25 cellular contexts compared by ENCODE assay signal in the genomic region with DNA sequence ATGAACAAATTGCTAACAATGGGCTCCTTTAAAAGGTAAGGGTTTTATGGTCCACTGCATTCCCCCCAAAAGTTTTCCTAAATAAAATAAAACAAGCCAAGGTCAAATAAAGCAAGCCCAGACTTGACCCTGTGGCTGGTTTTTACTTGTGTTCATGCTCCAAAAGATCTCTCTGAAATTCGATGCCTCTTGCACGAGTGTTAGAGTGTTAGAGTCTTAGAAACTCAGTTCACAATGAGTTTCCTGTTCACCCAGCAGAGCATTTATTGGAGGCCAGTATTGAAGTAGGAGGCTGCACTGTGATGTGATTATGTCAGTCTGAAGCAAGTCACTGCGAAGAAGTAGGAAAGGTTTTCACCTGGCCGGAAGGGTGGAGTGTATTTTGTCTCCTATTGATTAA. TPM values are rescaled to one million over a fixed set of nuclear protein-coding genes. Genes with fewer than 3 reads are reported as not detected.
DNase-seq lines count a peak whose midpoint lies in the region; ATAC-seq and TF ChIP-seq lines count a peak whose summit lies in the region.
"Had no signal": no experiment of that assay in that cellular context is flagged by ENCODE, and none has a peak within 500 bp of the region (broad histone marks: within the 10 kb centered on the region; RNA-seq: fewer than 3 reads in every experiment).

No MANE protein-coding gene starts in this region.

- H3K4me1 ChIP-seq in hepatocyte (ENCODE audit: insufficient read depth), result peaks cover 33% of the 10 kb centered on the region

- H3K27me3 ChIP-seq in hepatocyte, result no peaks in the 10 kb centered on the region
- H3K27me3 ChIP-seq: dorsolateral prefrontal cortex, tibial nerve had no signal

- H3K4me1 Mint-ChIP-seq in osteocyte (ENCODE audit: unreplicated experiment), result peaks cover 28% of the 10 kb centered on the region
- H3K4me1 Mint-ChIP-seq in activated T-cell treated with anti-CD3 and anti-CD28 coated beads, Interleukin-2, amount 50 U/mL, for 72 hours (ENCODE audit: low read depth), result no peaks in the 10 kb centered on the region
- H3K4me1 Mint-ChIP-seq: CD4-positive, alpha-beta memory T cell had no signal

- DNase-seq in NCI-H2107 treated with DMSO at 0.1 percent for 48 hours (lab: John Stamatoyannopoulos, UW; ENCODE audit: unreplicated experiment) (peak; percentile 24), NCI-H2107 (lab: John Stamatoyannopoulos, UW) (no peak), NCI-H526 treated with DMSO at 0.1 percent for 48 hours (lab: John Stamatoyannopoulos, UW) (peak; percentile 6), hepatocyte (ENCODE audit: low spot score) (no peak), osteocyte (ENCODE audit: extremely low spot score, unreplicated experiment) (no peak), HuH-7.5 (ENCODE audit: low spot score) (no peak)
- no peak for DNase-seq in activated T-cell treated with anti-CD3 and anti-CD28 coated beads, Interleukin-2, amount 50 U/mL, for 72 hours
- DNase-seq: activated CD4-positive, alpha-beta T cell treated with anti-CD3 and anti-CD28 coated beads, Interleukin-2, amount 50 U/mL, for 1 hour; activated naive CD4-positive, alpha-beta T cell treated with anti-CD3 and anti-CD28 coated beads, Interleukin-2, amount 50 U/mL, for 16 hours; amygdala; CD4-positive, alpha-beta memory T cell; dorsolateral prefrontal cortex; H9; lower lobe of right lung; NCI-H1417 treated with DMSO at 0.1 percent for 48 hours; NCI-H2081 treated with DMSO at 0.1 percent for 48 hours; occipital lobe; T1000 had no signal

- TF ChIP-seq CTCF in hepatocyte (IDR thresholded peaks at IDR 0.05; ENCODE audit: poor library complexity) (no peak), osteocyte (IDR thresholded peaks at IDR 0.05) (no peak)

- no peaks in the 10 kb centered on the region for H4K20me1 ChIP-seq in hepatocyte (ENCODE audit: insufficient read depth, poor library complexity, severe bottlenecking)

- no peaks in the 10 kb centered on the region for H3K9me3 Mint-ChIP-seq in osteocyte (ENCODE audit: unreplicated experiment)
- peaks cover 2 to 4% of the 10 kb centered on the region in 2 donors for H3K9me3 Mint-ChIP-seq in activated T-cell treated with anti-CD3 and anti-CD28 coated beads, Interleukin-2, amount 50 U/mL, for 72 hours
- H3K9me3 Mint-ChIP-seq: H9 had no signal

- no peak for ATAC-seq in activated T-cell treated with anti-CD3 and anti-CD28 coated beads, Interleukin-2, amount 50 U/mL, for 72 hours (replicated peaks in 1 of 2)
- no peak for ATAC-seq in HG02981 (IDR thresholded peaks at IDR 0.05; ENCODE audit: unreplicated experiment)

- 59% methylated on average over 4 of the region's 4 CpGs for whole genome bisulfite sequencing in hepatocyte (ENCODE audit: low lambda C conversion rate, missing lambda C conversion rate)

- H3K27me3 Mint-ChIP-seq in osteocyte (ENCODE audit: unreplicated experiment), result no peaks in the 10 kb centered on the region
- no peaks in the 10 kb centered on the region for H3K27me3 Mint-ChIP-seq in activated T-cell treated with anti-CD3 and anti-CD28 coated beads, Interleukin-2, amount 50 U/mL, for 72 hours (ENCODE audit: low read depth)
- H3K27me3 Mint-ChIP-seq: CD4-positive, alpha-beta memory T cell had no signal

- no peaks in the 10 kb centered on the region for H3K9me2 ChIP-seq in hepatocyte (replicated peaks; ENCODE audit: insufficient read depth)

- no peaks in the 10 kb centered on the region for H3K79me2 ChIP-seq in hepatocyte

- H3K36me3 Mint-ChIP-seq in osteocyte (ENCODE audit: unreplicated experiment), result no peaks in the 10 kb centered on the region
- H3K36me3 Mint-ChIP-seq in activated T-cell treated with anti-CD3 and anti-CD28 coated beads, Interleukin-2, amount 50 U/mL, for 72 hours (ENCODE audit: insufficient read depth in 2 of 2), result no peaks in the 10 kb centered on the region
- H3K36me3 Mint-ChIP-seq: CD4-positive, alpha-beta memory T cell had no signal

- no peaks in the 10 kb centered on the region for H3K36me3 ChIP-seq in hepatocyte (replicated peaks; ENCODE audit: insufficient read depth, low read depth)
- H3K36me3 ChIP-seq: lower lobe of right lung, tibial nerve had no signal

- no peak overlapping the region for H2AFZ ChIP-seq in hepatocyte

- H3K27ac ChIP-seq in hepatocyte, result peak overlapping the region; percentile 60
- H3K27ac ChIP-seq: dorsolateral prefrontal cortex, lower lobe of right lung, RWPE1 had no signal

- no peaks in the 10 kb centered on the region for H3K9me3 ChIP-seq in hepatocyte (ENCODE audit: low read depth)
- H3K9me3 ChIP-seq: lower lobe of right lung, tibial nerve had no signal

- H3K4me3 Mint-ChIP-seq in osteocyte (ENCODE audit: unreplicated experiment), result no peak overlapping the region
- H3K4me3 Mint-ChIP-seq in activated T-cell treated with anti-CD3 and anti-CD28 coated beads, Interleukin-2, amount 50 U/mL, for 72 hours, result no peak overlapping the region
- H3K4me3 Mint-ChIP-seq: activated T-helper 1 cell treated with anti-CD3 and anti-CD28 coated beads, Interleukin-12 subunit alpha, Interleukin-12 subunit beta, Interleukin-2, Interleukin-4 antibody, amounts not matched to agents 30 ng/mL and 10 ng/mL and 1 ng/mL, durations not matched to agents 14 hours and 24 hours and 36 hours; CD4-positive, alpha-beta memory T cell; H9 had no signal

- no peak overlapping the region for H3K4me2 ChIP-seq in hepatocyte

- H3K4me3 ChIP-seq in hepatocyte, result no peak overlapping the region
- H3K4me3 ChIP-seq: dorsolateral prefrontal cortex, lower lobe of right lung, tibial nerve had no signal

- H3K27ac Mint-ChIP-seq in osteocyte (ENCODE audit: unreplicated experiment), result peak overlapping the region; percentile 71
- no peak overlapping the region for H3K27ac Mint-ChIP-seq in activated T-cell treated with anti-CD3 and anti-CD28 coated beads, Interleukin-2, amount 50 U/mL, for 72 hours
- H3K27ac Mint-ChIP-seq: activated T-helper 1 cell treated with anti-CD3 and anti-CD28 coated beads, Interleukin-12 subunit alpha, Interleukin-12 subunit beta, Interleukin-2, Interleukin-4 antibody, amounts not matched to agents 30 ng/mL and 10 ng/mL and 1 ng/mL, durations not matched to agents 14 hours and 24 hours and 36 hours; CD4-positive, alpha-beta memory T cell had no signal

RNA-seq across cellular contexts. Expression of gene LRTM1, which starts 59.9 kb away (rescaled TPM):
- total RNA-seq in hepatocyte (0.52 TPM in 1 of 2 replicates, not detected in the other), osteocyte (not detected in 2 replicates)
- polyA plus RNA-seq in hepatocyte, result 0.23 TPM in 1 of 2 replicates, not detected in the other
- total RNA-seq in activated T-cell treated with anti-CD3 and anti-CD28 coated beads, Interleukin-2, amount 50 U/mL, for 72 hours, result not detected
- total RNA-seq: A172; activated T-helper 1 cell treated with anti-CD3 and anti-CD28 coated beads, Interleukin-12 subunit alpha, Interleukin-12 subunit beta, Interleukin-2, Interleukin-4 antibody, amounts not matched to agents 30 ng/mL and 10 ng/mL and 1 ng/mL, durations not matched to agents 14 hours and 24 hours and 36 hours; cardiac septum; CD4-positive, alpha-beta memory T cell; H9; kidney epithelial cell; lower lobe of right lung; occipital lobe; tibial nerve had no signal
- polyA plus RNA-seq: CD4-positive, alpha-beta memory T cell had no signal

Comparison
In these comparisons a context has a peak if more than half of its experiments do, and no peak if none do; other contexts are left out.
1. DNase-seq: peak in NCI-H2107 treated with DMSO at 0.1 percent for 48 hours (single experiment) and NCI-H526 treated with DMSO at 0.1 percent for 48 hours (single experiment); none in NCI-H2107 (single experiment), hepatocyte (single experiment), osteocyte (single experiment), activated T-cell treated with anti-CD3 and anti-CD28 coated beads, Interleukin-2, amount 50 U/mL, for 72 hours (0 of 2) and HuH-7.5 (single experiment).